Comparison of ENCODE assay signal across 7 cellular contexts in the genomic region with DNA sequence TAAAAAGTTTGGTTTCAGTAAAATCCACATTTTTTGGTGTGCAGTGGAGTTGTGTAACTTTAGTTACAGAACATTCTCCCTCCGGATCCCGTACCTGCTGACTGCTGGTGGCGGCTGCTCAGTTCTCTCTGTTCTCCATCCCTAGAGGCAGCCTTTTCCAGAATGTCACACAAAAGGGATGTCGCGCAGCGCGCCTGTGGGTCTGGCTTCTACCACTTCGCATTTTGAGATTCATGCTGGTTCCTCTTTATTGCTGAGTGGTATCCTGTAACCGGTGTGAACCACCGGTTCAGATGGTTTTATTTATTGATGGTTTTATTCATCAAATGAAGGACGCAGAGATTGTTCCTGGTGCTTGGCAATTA. TPM values are rescaled to one million over a fixed set of nuclear protein-coding genes. Genes with fewer than 3 reads are reported as not detected.
DNase-seq lines count a peak whose midpoint lies in the region; ATAC-seq, FAIRE-seq and TF ChIP-seq lines count a peak whose summit lies in the region.
"Had no signal": no experiment of that assay in that cellular context is flagged by ENCODE, and none has a peak within 500 bp of the region (broad histone marks: within the 10 kb centered on the region; RNA-seq: fewer than 3 reads in every experiment).

No MANE protein-coding gene starts in this region.

- no peaks in the 10 kb centered on the region for H3K27me3 ChIP-seq in GM12878 (replicated peaks in 1 of 2; ENCODE audit: control insufficient read depth in 2 of 2, insufficient read depth in 2 of 2, low read length in 1 of 2)

- FAIRE-seq in GM12878 (lab: Jason Lieb, UNC): no peak
- FAIRE-seq: A204.1 had no signal

- H3K4me3 ChIP-seq in GM12878 (no peak overlapping the region), retinal pigment epithelial cell (ENCODE audit: low read length) (peak overlapping the region; percentile 46)

- TF ChIP-seq EP300 in GM12878 (IDR thresholded peaks at IDR 0.05; ENCODE audit: borderline replicate concordance in 1 of 2, control insufficient read depth in 1 of 2, low read depth in 2 of 2, low read length in 2 of 2): no peak

- no peak overlapping the region for H3K27ac ChIP-seq in GM12878 (ENCODE audit: control insufficient read depth, insufficient read depth)

- peak overlapping the region; percentile 90 for H2AFZ ChIP-seq in GM12878 (ENCODE audit: control insufficient read depth, low read depth, low read length)

- H3K9me3 ChIP-seq in GM12878 (replicated peaks; ENCODE audit: control insufficient read depth, insufficient read depth, low read length): no peaks in the 10 kb centered on the region

- peak overlapping the region; percentile 43 for H3K9ac ChIP-seq in GM12878 (ENCODE audit: control insufficient read depth, insufficient read depth, low read length)

- no peak for TF ChIP-seq RAD21 in GM12878 (IDR thresholded peaks at IDR 0.05; ENCODE audit: insufficient read depth, low read depth, low read length)

- no peak for ATAC-seq in GM12878

- CTCF ChIA-PET in GM12878 (lab: Yijun Ruan, JAX): no interaction called here

- 20% methylated on average over 11 of the region's 11 CpGs for WGBS in GM12878 (ENCODE audit: insufficient coverage, insufficient replicate concordance, low lambda C conversion rate, missing lambda C conversion rate)

- RAD21 ChIA-PET in GM12878 (lab: Charles Lee; ENCODE audit: unreplicated experiment): no interaction called here

- POLR2A ChIA-PET in GM12878 (lab: Charles Lee): no interaction called here

- DNase-seq in NCI-H1092 treated with DMSO at 0.1 percent for 48 hours (lab: John Stamatoyannopoulos, UW): peak; percentile 51
- no peak for DNase-seq in NCI-H1092 (lab: John Stamatoyannopoulos, UW)
- DNase-seq in GM12878 (ENCODE audit: low read depth, low spot score): no peak
- DNase-seq in retinal pigment epithelial cell (ENCODE audit: low read depth): no peak
- DNase-seq in NCI-H524 (lab: John Stamatoyannopoulos, UW): no peak
- DNase-seq in Ammon's horn (ENCODE audit: low spot score): no peak

- intact Hi-C loops in GM12878 (cut with micrococcal nuclease; ENCODE audit: unreplicated experiment): no loop called here

- H3K36me3 ChIP-seq in GM12878 (ENCODE audit: control insufficient read depth in 2 of 2, insufficient read depth in 2 of 2, low read length in 1 of 2): no peaks in the 10 kb centered on the region; a peak in 1 of 4 replicates

- TF ChIP-seq POLR2A in GM12878 (IDR thresholded peaks at IDR 0.05; ENCODE audit: low read depth, low read length): no peak

- in situ Hi-C loops in GM12878 (cut with MboI): no loop called here

- peak overlapping the region; percentile 89; the same call in 1 of the 2 replicates for H3K4me2 ChIP-seq in GM12878 (ENCODE audit: control insufficient read depth, insufficient read depth)

- SMC1A ChIA-PET in GM12878 (lab: Charles Lee; ENCODE audit: uncharacterized antibody, unreplicated experiment): no interaction called here

- H3K79me2 ChIP-seq in GM12878 (ENCODE audit: control insufficient read depth, insufficient read depth, low read length): peaks cover 3% of the 10 kb centered on the region

- H3K4me1 ChIP-seq in GM12878 (ENCODE audit: control insufficient read depth, insufficient read depth, low read length): peaks cover 20% of the 10 kb centered on the region

- H4K20me1 ChIP-seq in GM12878 (ENCODE audit: control insufficient read depth, insufficient read depth): no peaks in the 10 kb centered on the region

- TF ChIP-seq CTCF in GM12878 (IDR thresholded peaks at IDR 0.05 in 2 of 3, conservative IDR thresholded peaks at IDR 0.05 in 1 of 3; ENCODE audit: control insufficient read depth in 2 of 3, extremely low read depth in 1 of 3, insufficient read depth in 1 of 3, low read depth in 3 of 3, low read length in 3 of 3) (no peak), retinal pigment epithelial cell (conservative IDR thresholded peaks at IDR 0.05; ENCODE audit: low read depth, low read length) (no peak)

- BruUV-seq in GM12878 (replicated peaks; lab: Mats Ljungman, UMichigan): no TSS peak

RNA-seq across cellular contexts. Expression of a gene that starts 1.0 kb away (rescaled TPM):
- 11.0 and 14.3 TPM in 2 replicates for total RNA-seq in GM12878 (2013; cell fraction: nucleolus; rRNA removed)
- 8.0 and 10.2 TPM in 2 replicates for total RNA-seq in GM12878 (2014; rRNA removed)
- 3.0 and 3.3 TPM in 2 replicates for total RNA-seq in GM12878 (2014; rRNA removed; fragmentation: Illumina TruSeq; extraction: Trizol)
- total RNA-seq in GM12878 (2021): 15.2 and 17.3 TPM in 2 replicates
- 2.8 TPM for polyA plus RNA-seq in GM12878 (2011; ENCODE audit: low read depth)
- polyA plus RNA-seq in GM12878 (2011; rRNA removed): 1.3 and 2.9 TPM in 2 replicates
- polyA plus RNA-seq in GM12878 (2011; cell fraction: cytosol; rRNA removed): 3.6 and 6.3 TPM in 2 replicates
- 20.6 and 36.0 TPM in 2 replicates for polyA plus RNA-seq in GM12878 (2011; cell fraction: nucleus; rRNA removed)
- polyA plus RNA-seq in GM12878 (2012): 9.0 and 10.9 TPM in 2 replicates
- 0.17 and 1.3 TPM in 2 replicates for polyA plus RNA-seq in GM12878 (2014; fragmentation: Illumina TruSeq; extraction: Trizol)
- under 1 TPM; 0.05 to 0.64 TPM for polyA plus RNA-seq in GM12878 (2014; fragmentation: Nextera tagmentation; extraction: Ambion mirVana)
- 13.7 and 16.6 TPM in 2 replicates for polyA plus RNA-seq in GM12878 (2014; rRNA removed)
- polyA plus RNA-seq in GM12878 (2016; fragmentation: Nextera tagmentation; extraction: Ambion mirVana): 10 to 100 TPM; 14.1 to 14.3 TPM
- polyA minus RNA-seq in GM12878 (2011; rRNA and poly(A)+ RNA removed): 1.1 and 3.3 TPM in 2 replicates
- polyA minus RNA-seq in GM12878 (2011; cell fraction: cytosol; rRNA and poly(A)+ RNA removed): 6.8 TPM in 2 replicates
- polyA minus RNA-seq in GM12878 (2011; cell fraction: nucleus; rRNA and poly(A)+ RNA removed): 3.3 and 7.2 TPM in 2 replicates

RNA-seq across cellular contexts. Expression of a gene that starts 15.1 kb away (rescaled TPM):
- total RNA-seq in GM12878 (2013; cell fraction: nucleolus; rRNA removed): 73.0 and 82.8 TPM in 2 replicates
- total RNA-seq in GM12878 (2014; rRNA removed): 14.6 and 15.9 TPM in 2 replicates
- total RNA-seq in GM12878 (2014; rRNA removed; fragmentation: Illumina TruSeq; extraction: Trizol): 4.5 and 4.8 TPM in 2 replicates
- total RNA-seq in GM12878 (2021): 26.7 and 35.3 TPM in 2 replicates
- polyA plus RNA-seq in GM12878 (2011; ENCODE audit: low read depth): 6.1 TPM
- polyA plus RNA-seq in GM12878 (2011; rRNA removed): 5.4 and 10.2 TPM in 2 replicates
- polyA plus RNA-seq in GM12878 (2011; cell fraction: cytosol; rRNA removed): 12.9 and 26.8 TPM in 2 replicates
- 286 and 400 TPM in 2 replicates for polyA plus RNA-seq in GM12878 (2011; cell fraction: nucleus; rRNA removed)
- polyA plus RNA-seq in GM12878 (2012): 18.3 and 24.7 TPM in 2 replicates
- 2.7 and 5.8 TPM in 2 replicates for polyA plus RNA-seq in GM12878 (2014; fragmentation: Illumina TruSeq; extraction: Trizol)
- polyA plus RNA-seq in GM12878 (2014; fragmentation: Nextera tagmentation; extraction: Ambion mirVana): 1 to 10 TPM in 1 of 2 experiments, under 1 TPM in 1; 0.87 to 1.6 TPM
- 36.7 and 39.3 TPM in 2 replicates for polyA plus RNA-seq in GM12878 (2014; rRNA removed)
- polyA plus RNA-seq in GM12878 (2016; fragmentation: Nextera tagmentation; extraction: Ambion mirVana): 1 to 10 TPM; 3.1 to 3.7 TPM
- polyA minus RNA-seq in GM12878 (2011; rRNA and poly(A)+ RNA removed): 9.4 and 15.3 TPM in 2 replicates
- polyA minus RNA-seq in GM12878 (2011; cell fraction: cytosol; rRNA and poly(A)+ RNA removed): 5.8 and 11.0 TPM in 2 replicates
- 50.7 and 71.4 TPM in 2 replicates for polyA minus RNA-seq in GM12878 (2011; cell fraction: nucleus; rRNA and poly(A)+ RNA removed)

RNA-seq across cellular contexts. Expression of a gene that starts 15.4 kb away (rescaled TPM):
- 43.1 and 61.9 TPM in 2 replicates for total RNA-seq in GM12878 (2013; cell fraction: nucleolus; rRNA removed)
- total RNA-seq in GM12878 (2014; rRNA removed) (97.9 and 107 TPM in 2 replicates), GM12878 (2014; rRNA removed; fragmentation: Illumina TruSeq; extraction: Trizol) (91.4 and 105 TPM in 2 replicates), GM12878 (2021) (95.6 and 99.9 TPM in 2 replicates)
- 142 TPM for polyA plus RNA-seq in GM12878 (2011; ENCODE audit: low read depth)
- polyA plus RNA-seq in GM12878 (2011; rRNA removed) (140 and 160 TPM in 2 replicates), GM12878 (2014; fragmentation: Illumina TruSeq; extraction: Trizol) (36.2 and 53.0 TPM in 2 replicates), GM12878 (2014; fragmentation: Nextera tagmentation; extraction: Ambion mirVana) (10 to 100 TPM; 22.0 to 71.5 TPM), GM12878 (2014; rRNA removed) (122 and 133 TPM in 2 replicates), GM12878 (2016; fragmentation: Nextera tagmentation; extraction: Ambion mirVana) (100 to 1,000 TPM; 295 to 307 TPM)
- 73.5 and 95.5 TPM in 2 replicates for polyA plus RNA-seq in GM12878 (2011; cell fraction: cytosol; rRNA removed)
- polyA plus RNA-seq in GM12878 (2011; cell fraction: nucleus; rRNA removed): 77.4 and 78.7 TPM in 2 replicates
- polyA plus RNA-seq in GM12878 (2012): 85.0 and 88.2 TPM in 2 replicates
- polyA minus RNA-seq in GM12878 (2011; rRNA and poly(A)+ RNA removed): 16.9 and 31.7 TPM in 2 replicates
- 10.7 and 11.9 TPM in 2 replicates for polyA minus RNA-seq in GM12878 (2011; cell fraction: cytosol; rRNA and poly(A)+ RNA removed)
- polyA minus RNA-seq in GM12878 (2011; cell fraction: nucleus; rRNA and poly(A)+ RNA removed): 7.6 and 17.1 TPM in 2 replicates

RNA-seq across cellular contexts. Expression of a gene that starts 57.7 kb away (rescaled TPM):
- total RNA-seq in GM12878 (2013; cell fraction: nucleolus; rRNA removed): not detected in 2 replicates
- total RNA-seq in GM12878 (2014; rRNA removed) (0.05 TPM in 1 of 2 replicates, not detected in the other), GM12878 (2014; rRNA removed; fragmentation: Illumina TruSeq; extraction: Trizol) (not detected in 2 replicates), GM12878 (2021) (not detected in 2 replicates)
- polyA plus RNA-seq in GM12878 (2011; ENCODE audit: low read depth): not detected
- polyA plus RNA-seq in GM12878 (2011; rRNA removed) (0.04 and 0.09 TPM in 2 replicates), GM12878 (2014; fragmentation: Illumina TruSeq; extraction: Trizol) (not detected in 2 replicates), GM12878 (2014; fragmentation: Nextera tagmentation; extraction: Ambion mirVana) (not detected), GM12878 (2014; rRNA removed) (0.01 TPM in 1 of 2 replicates, not detected in the other), GM12878 (2016; fragmentation: Nextera tagmentation; extraction: Ambion mirVana) (not detected)
- polyA plus RNA-seq in GM12878 (2011; cell fraction: cytosol; rRNA removed): 0.05 and 0.07 TPM in 2 replicates
- 0.25 and 0.28 TPM in 2 replicates for polyA plus RNA-seq in GM12878 (2011; cell fraction: nucleus; rRNA removed)
- polyA plus RNA-seq in GM12878 (2012): 0.10 TPM in 1 of 2 replicates, not detected in the other
- polyA minus RNA-seq in GM12878 (2011; rRNA and poly(A)+ RNA removed): not detected in 2 replicates
- 0.67 and 1.8 TPM in 2 replicates for polyA minus RNA-seq in GM12878 (2011; cell fraction: cytosol; rRNA and poly(A)+ RNA removed)
- polyA minus RNA-seq in GM12878 (2011; cell fraction: nucleus; rRNA and poly(A)+ RNA removed): 0.12 and 1.1 TPM in 2 replicates

RNA-seq across cellular contexts. Expression of a gene that starts 58.4 kb away (rescaled TPM):
- not detected in 2 replicates for total RNA-seq in GM12878 (2013; cell fraction: nucleolus; rRNA removed)
- not detected in 2 replicates for total RNA-seq in GM12878 (2014; rRNA removed)
- not detected in 2 replicates for total RNA-seq in GM12878 (2014; rRNA removed; fragmentation: Illumina TruSeq; extraction: Trizol)
- total RNA-seq in GM12878 (2021): not detected in 2 replicates
- not detected for polyA plus RNA-seq in GM12878 (2011; ENCODE audit: low read depth)
- polyA plus RNA-seq in GM12878 (2011; rRNA removed): not detected in 2 replicates
- not detected in 2 replicates for polyA plus RNA-seq in GM12878 (2011; cell fraction: cytosol; rRNA removed)
- polyA plus RNA-seq in GM12878 (2011; cell fraction: nucleus; rRNA removed): not detected in 2 replicates
- polyA plus RNA-seq in GM12878 (2012): not detected in 2 replicates
- polyA plus RNA-seq in GM12878 (2014; fragmentation: Illumina TruSeq; extraction: Trizol): not detected in 2 replicates
- polyA plus RNA-seq in GM12878 (2014; fragmentation: Nextera tagmentation; extraction: Ambion mirVana): not detected
- polyA plus RNA-seq in GM12878 (2014; rRNA removed): not detected in 2 replicates
- not detected for polyA plus RNA-seq in GM12878 (2016; fragmentation: Nextera tagmentation; extraction: Ambion mirVana)
- not detected in 2 replicates for polyA minus RNA-seq in GM12878 (2011; rRNA and poly(A)+ RNA removed)
- not detected in 2 replicates for polyA minus RNA-seq in GM12878 (2011; cell fraction: cytosol; rRNA and poly(A)+ RNA removed)
- not detected in 2 replicates for polyA minus RNA-seq in GM12878 (2011; cell fraction: nucleus; rRNA and poly(A)+ RNA removed)
